Comparison of ENCODE assay signal across 16 cellular contexts in the genomic region with DNA sequence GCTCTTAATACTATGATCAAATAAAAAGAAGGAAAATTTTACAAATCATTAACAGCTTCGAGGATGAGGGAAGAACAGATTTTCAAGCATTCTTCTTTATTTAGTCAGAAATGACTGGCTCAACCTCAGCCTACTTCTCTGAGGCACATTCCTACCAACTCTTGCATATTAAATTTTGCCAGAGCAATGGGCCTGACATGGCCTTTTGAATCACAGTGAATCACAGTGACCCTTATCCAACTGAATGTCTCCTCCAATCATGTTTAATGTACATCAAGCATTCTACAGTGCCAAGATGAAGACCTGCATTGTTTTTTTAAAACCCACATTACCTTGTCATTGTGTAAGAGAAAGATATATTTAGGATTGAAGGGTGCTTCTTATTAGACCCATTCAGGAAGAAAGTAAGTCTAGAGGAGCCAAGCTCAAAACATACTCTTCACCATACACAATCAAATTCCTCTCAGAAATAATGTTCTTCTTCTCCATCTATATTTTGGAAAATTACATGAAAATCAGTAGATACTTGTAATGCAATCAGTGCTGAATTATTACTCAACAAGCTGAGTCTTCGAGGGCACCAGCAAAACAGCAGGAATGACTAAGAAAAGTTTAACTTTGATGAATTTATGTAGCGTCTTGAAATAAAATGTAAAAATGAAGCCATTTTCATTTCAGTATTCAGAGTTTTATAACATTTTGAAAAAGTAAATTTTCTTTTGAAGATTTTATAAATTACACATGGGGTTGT.
DNase-seq lines count a peak whose midpoint lies in the region; ATAC-seq and TF ChIP-seq lines count a peak whose summit lies in the region.
"Had no signal": no experiment of that assay in that cellular context is flagged by ENCODE, and none has a peak within 500 bp of the region (broad histone marks: within the 10 kb centered on the region; RNA-seq: fewer than 3 reads in every experiment).

No MANE protein-coding gene starts in this region.

- no peaks in the 10 kb centered on the region for H3K27me3 ChIP-seq in adipocyte (replicated peaks; ENCODE audit: control insufficient read depth, insufficient read depth, low read length)
- H3K27me3 ChIP-seq: body of pancreas had no signal

- TF ChIP-seq CTCF in foreskin fibroblast (IDR thresholded peaks at IDR 0.05; ENCODE audit: low read depth, low read length), result no peak

- DNase-seq in HCEC 1CT (peak; percentile 99), adipocyte (ENCODE audit: low read depth) (peak; percentile 77), foreskin fibroblast (peak; percentile 95 to 96), stromal cell of bone marrow (ENCODE audit: low read depth) (peak; percentile 80), NCI-H1436 (lab: John Stamatoyannopoulos, UW) (no peak), NCI-H82 treated with DMSO at 0.1 percent for 48 hours (lab: John Stamatoyannopoulos, UW; ENCODE audit: unreplicated experiment) (no peak), 8988T (no peak)
- DNase-seq: activated T-cell treated with anti-CD3 and anti-CD28 coated beads, Interleukin-2, amount 50 U/mL, for 1 hour; body of pancreas; left cardiac atrium; NCI-H1048; NCI-H69 had no signal

- H3K4me3 ChIP-seq in adipocyte (ENCODE audit: low read length) (peak overlapping the region; percentile 41), foreskin fibroblast (ENCODE audit: low read depth in 1 of 2, low read length in 2 of 2) (no peak overlapping the region)
- H3K4me3 ChIP-seq: body of pancreas, SK-N-MC had no signal

- H3K4me1 ChIP-seq in adipocyte (ENCODE audit: control insufficient read depth, insufficient read depth, low read length), result peaks cover 45% of the 10 kb centered on the region
- H3K4me1 ChIP-seq: body of pancreas, parathyroid adenoma had no signal

- peak overlapping the region; percentile 73 for H3K9ac ChIP-seq in adipocyte (ENCODE audit: low read length)
- H3K9ac ChIP-seq: parathyroid adenoma had no signal

- ATAC-seq in HG03378 (IDR thresholded peaks at IDR 0.05; ENCODE audit: unreplicated experiment), result no peak
- ATAC-seq: activated CD4-positive, CD25-positive, alpha-beta regulatory T cell treated with anti-CD3 and anti-CD28 coated beads, Interleukin-2, amount 50 U/mL, for 24 hours; body of pancreas had no signal

- peaks cover 12% of the 10 kb centered on the region for H3K36me3 ChIP-seq in adipocyte (ENCODE audit: control insufficient read depth, insufficient read depth, low read length, severe bottlenecking)

- H3K9me3 ChIP-seq in adipocyte (ENCODE audit: control insufficient read depth, low read length), result peaks cover 11% of the 10 kb centered on the region

Comparison
In these comparisons a context has a peak if more than half of its experiments do, and no peak if none do; other contexts are left out.
1. DNase-seq: peak in HCEC 1CT (single experiment), adipocyte (single experiment), foreskin fibroblast (2 of 2) and stromal cell of bone marrow (single experiment); none in NCI-H1436 (single experiment), NCI-H82 treated with DMSO at 0.1 percent for 48 hours (single experiment) and 8988T (single experiment).